ENCODE assay signal across 23 cellular contexts in the genomic region with DNA sequence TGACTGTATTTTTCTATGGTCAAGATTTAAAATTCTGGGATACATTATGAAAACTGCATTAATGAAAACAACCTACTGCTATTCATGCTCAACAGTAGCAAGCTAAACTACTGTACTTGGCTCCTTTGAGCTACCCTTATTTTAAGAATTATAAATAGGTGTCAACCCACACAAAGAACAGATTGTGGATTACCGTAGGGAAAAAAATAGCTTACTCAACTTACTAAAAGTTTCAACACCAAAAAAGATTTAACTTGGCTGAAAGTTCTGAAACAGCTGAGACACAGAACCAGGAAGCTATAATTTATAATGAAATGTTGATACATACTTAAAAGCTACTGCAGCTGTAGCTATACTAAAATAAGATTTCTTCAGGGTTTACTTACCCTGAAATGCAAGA. TPM values are rescaled to one million over a fixed set of nuclear protein-coding genes. Genes with fewer than 3 reads are reported as not detected.
DNase-seq lines count a peak whose midpoint lies in the region; ATAC-seq and TF ChIP-seq lines count a peak whose summit lies in the region.
"Had no signal": no experiment of that assay in that cellular context is flagged by ENCODE, and none has a peak within 500 bp of the region (broad histone marks: within the 10 kb centered on the region; RNA-seq: fewer than 3 reads in every experiment).

No MANE protein-coding gene starts in this region.

- no peaks in the 10 kb centered on the region for H3K27me3 Mint-ChIP-seq in progenitor cell of endocrine pancreas
- H3K27me3 Mint-ChIP-seq: activated naive CD8-positive, alpha-beta T cell treated with anti-CD3 and anti-CD28 coated beads, Interleukin-2, amount 50 U/mL, for 24 hours; B cell; stimulated activated naive CD8-positive, alpha-beta T cell treated with anti-CD3 and anti-CD28 coated beads, Interleukin-15, Interleukin-2, amounts not matched to agents 100 ng/mL and 50 ng/mL, for 24 hours had no signal

- H3K9me3 ChIP-seq in WERI-Rb-1 (ENCODE audit: severe bottlenecking) = no peaks in the 10 kb centered on the region
- H3K9me3 ChIP-seq in osteoblast (ENCODE audit: low read depth, low read length) = no peaks in the 10 kb centered on the region
- H3K9me3 ChIP-seq in SK-N-SH = no peaks in the 10 kb centered on the region
- no peaks in the 10 kb centered on the region for H3K9me3 ChIP-seq in suprapubic skin
- H3K9me3 ChIP-seq: gastroesophageal sphincter, left lung, tibial nerve had no signal

- H3K9ac ChIP-seq in SK-N-SH = no peak overlapping the region

- H3K4me1 Mint-ChIP-seq in progenitor cell of endocrine pancreas (ENCODE audit: low read depth) = peaks cover 4% of the 10 kb centered on the region

- H3K4me3 ChIP-seq in WERI-Rb-1 (ENCODE audit: low read depth, low read length) = no peak overlapping the region
- H3K4me3 ChIP-seq in fibroblast of the aortic adventitia (ENCODE audit: low read depth, low read length) = no peak overlapping the region
- H3K4me3 ChIP-seq in osteoblast (ENCODE audit: insufficient read depth, low read length) = no peak overlapping the region
- H3K4me3 ChIP-seq in SK-N-SH (ENCODE audit: low read depth in 2 of 2, low read length in 1 of 2) = no peak overlapping the region
- no peak overlapping the region for H3K4me3 ChIP-seq in suprapubic skin
- H3K4me3 ChIP-seq: gastroesophageal sphincter, left lung, tibial nerve had no signal

- TF ChIP-seq POLR2A in suprapubic skin (IDR thresholded peaks at IDR 0.05) = no peak

- no peak overlapping the region for H3K4me3 Mint-ChIP-seq in progenitor cell of endocrine pancreas (ENCODE audit: low read depth)
- H3K4me3 Mint-ChIP-seq: activated naive CD8-positive, alpha-beta T cell treated with anti-CD3 and anti-CD28 coated beads, Interleukin-2, amount 50 U/mL, for 24 hours; activated T-cell treated with anti-CD3 and anti-CD28 coated beads, Interleukin-2, amount 50 U/mL, for 4 hours; B cell; mesothelial cell of epicardium; neural crest cell; stimulated activated naive CD8-positive, alpha-beta T cell treated with anti-CD3 and anti-CD28 coated beads, Interleukin-15, Interleukin-2, amounts not matched to agents 100 ng/mL and 50 ng/mL, for 24 hours had no signal

- no peaks in the 10 kb centered on the region for H3K9me3 Mint-ChIP-seq in progenitor cell of endocrine pancreas (ENCODE audit: low read depth)
- H3K9me3 Mint-ChIP-seq: activated naive CD8-positive, alpha-beta T cell treated with anti-CD3 and anti-CD28 coated beads, Interleukin-2, amount 50 U/mL, for 24 hours; activated T-cell treated with anti-CD3 and anti-CD28 coated beads, Interleukin-2, amount 50 U/mL, for 4 hours; mesothelial cell of epicardium; neural crest cell; stimulated activated naive CD8-positive, alpha-beta T cell treated with anti-CD3 and anti-CD28 coated beads, Interleukin-15, Interleukin-2, amounts not matched to agents 100 ng/mL and 50 ng/mL, for 24 hours had no signal

- CTCF ChIA-PET in SK-N-SH (lab: Yijun Ruan, JAX) = interaction anchor here (0.8 to 6.6 kb wide), 12 partner anchors 12 to 420 kb away, joined by 3 to 100 read pairs (median 4); no protein-coding TSS in a partner anchor

- no peaks in the 10 kb centered on the region for H3K9me2 ChIP-seq in SK-N-SH

- H4K20me1 ChIP-seq in osteoblast (ENCODE audit: insufficient read depth, low read length) = no peaks in the 10 kb centered on the region
- H4K20me1 ChIP-seq in SK-N-SH (ENCODE audit: insufficient read depth) = no peaks in the 10 kb centered on the region

- H3K27ac ChIP-seq in WERI-Rb-1 = peak overlapping the region; percentile 13; the same call in 1 of the 2 replicates
- peak overlapping the region; percentile 43 for H3K27ac ChIP-seq in osteoblast (ENCODE audit: low read depth, low read length)
- H3K27ac ChIP-seq in SK-N-SH (ENCODE audit: low read depth in 2 of 2, low read length in 1 of 2) = no peak overlapping the region
- no peak overlapping the region for H3K27ac ChIP-seq in suprapubic skin
- H3K27ac ChIP-seq: brain microvascular endothelial cell, epithelial cell of prostate, left lung, tibial nerve had no signal

- TF ChIP-seq CTCF in WERI-Rb-1 (IDR thresholded peaks at IDR 0.05; ENCODE audit: low read depth, low read length) = no peak
- no peak for TF ChIP-seq CTCF in fibroblast of the aortic adventitia (IDR thresholded peaks at IDR 0.05; ENCODE audit: insufficient read depth, low read length)
- no peak for TF ChIP-seq CTCF in osteoblast (IDR thresholded peaks at IDR 0.05; ENCODE audit: extremely low read depth, low read depth, low read length)
- no peak for TF ChIP-seq CTCF in progenitor cell of endocrine pancreas (IDR thresholded peaks at IDR 0.05; ENCODE audit: unreplicated experiment)
- TF ChIP-seq CTCF in SK-N-SH (IDR thresholded peaks at IDR 0.05) = no peak
- TF ChIP-seq CTCF in suprapubic skin (IDR thresholded peaks at IDR 0.05) = no peak

- peaks cover 16% of the 10 kb centered on the region for H3K4me1 ChIP-seq in osteoblast (ENCODE audit: insufficient read depth, low read length)
- H3K4me1 ChIP-seq in SK-N-SH (ENCODE audit: control insufficient read depth in 1 of 2, insufficient read depth in 2 of 2, low read depth in 1 of 2, low read length in 1 of 2) = peaks cover 0 to 12% of the 10 kb centered on the region in 2 experiments; a peak in 2 of 4 replicates
- peaks cover 20% of the 10 kb centered on the region for H3K4me1 ChIP-seq in suprapubic skin

- POLR2A ChIA-PET in SK-N-SH (lab: Yijun Ruan, JAX) = no interaction called here

- peaks cover 60% of the 10 kb centered on the region for H3K36me3 ChIP-seq in WERI-Rb-1
- H3K36me3 ChIP-seq in osteoblast (ENCODE audit: insufficient read depth, low read length) = peaks cover 53% of the 10 kb centered on the region
- H3K36me3 ChIP-seq in SK-N-SH (replicated peaks in 1 of 2; ENCODE audit: control insufficient read depth in 1 of 2, insufficient read depth in 2 of 2, low read length in 1 of 2) = peaks cover 75 to 84% of the 10 kb centered on the region in 2 experiments
- peaks cover 55% of the 10 kb centered on the region for H3K36me3 ChIP-seq in suprapubic skin

- WGBS in SK-N-SH (ENCODE audit: low lambda C conversion rate) = 90% methylated on average over 1 of the region's 1 CpG
- WGBS in suprapubic skin = 36% methylated on average over 1 of the region's 1 CpG

- TF ChIP-seq EP300 in SK-N-SH (IDR thresholded peaks at IDR 0.05; ENCODE audit: borderline replicate concordance in 1 of 2, low read depth in 1 of 2, low read length in 1 of 2) (no peak), suprapubic skin (IDR thresholded peaks at IDR 0.05) (no peak)

- no peak for TF ChIP-seq RAD21 in SK-N-SH (IDR thresholded peaks at IDR 0.05; ENCODE audit: low read length)

- H3K79me2 ChIP-seq in osteoblast (ENCODE audit: insufficient read depth, low read length) (peaks cover 18% of the 10 kb centered on the region), SK-N-SH (ENCODE audit: insufficient read depth) (peaks cover 28% of the 10 kb centered on the region)

- intact Hi-C loops in left colon (cut with DNase I, micrococcal nuclease) = no loop called here

- ATAC-seq in left colon = no peak
- ATAC-seq: activated naive CD8-positive, alpha-beta T cell treated with anti-CD3 and anti-CD28 coated beads, Interleukin-2, amount 50 U/mL, for 24 hours; activated T-cell treated with anti-CD3 and anti-CD28 coated beads, Interleukin-2, amount 50 U/mL, for 4 hours; gastroesophageal sphincter had no signal

- H3K27ac Mint-ChIP-seq in progenitor cell of endocrine pancreas = no peak overlapping the region
- H3K27ac Mint-ChIP-seq: activated naive CD8-positive, alpha-beta T cell treated with anti-CD3 and anti-CD28 coated beads, Interleukin-2, amount 50 U/mL, for 24 hours; B cell; mesothelial cell of epicardium; stimulated activated naive CD8-positive, alpha-beta T cell treated with anti-CD3 and anti-CD28 coated beads, Interleukin-15, Interleukin-2, amounts not matched to agents 100 ng/mL and 50 ng/mL, for 24 hours had no signal

- H3K36me3 Mint-ChIP-seq in progenitor cell of endocrine pancreas (ENCODE audit: insufficient read depth) = peaks cover 16% of the 10 kb centered on the region

- H3K27me3 ChIP-seq in WERI-Rb-1 (ENCODE audit: insufficient read depth, low read depth, severe bottlenecking) (no peaks in the 10 kb centered on the region), osteoblast (ENCODE audit: insufficient read depth, low read length) (no peaks in the 10 kb centered on the region), SK-N-SH (ENCODE audit: insufficient read depth) (no peaks in the 10 kb centered on the region), suprapubic skin (no peaks in the 10 kb centered on the region)
- H3K27me3 ChIP-seq: brain microvascular endothelial cell, gastroesophageal sphincter, left lung, tibial nerve had no signal

- peaks cover 27% of the 10 kb centered on the region for H3F3A ChIP-seq in SK-N-SH (replicated peaks; ENCODE audit: insufficient read depth)

- H3K4me2 ChIP-seq in osteoblast (ENCODE audit: insufficient read depth, low read length) (peak overlapping the region; percentile 50), SK-N-SH (no peak overlapping the region)

- DNase-seq in GM03348 (ENCODE audit: low spot score) (peak; percentile 28), WERI-Rb-1 (no peak), fibroblast of the aortic adventitia (ENCODE audit: low read depth) (peak; percentile 51), osteoblast (ENCODE audit: insufficient read length, low spot score, missing footprints) (peak; percentile 46), progenitor cell of endocrine pancreas (ENCODE audit: low spot score, unreplicated experiment) (no peak), SK-N-SH (no peak), suprapubic skin (ENCODE audit: low spot score in 2 of 2) (no peak), left colon (no peak)
- DNase-seq: activated CD4-positive, alpha-beta T cell treated with anti-CD3 and anti-CD28 coated beads for 48 hours; activated naive CD8-positive, alpha-beta T cell treated with anti-CD3 and anti-CD28 coated beads, Interleukin-2, amount 50 U/mL, for 24 hours; activated T-cell treated with anti-CD3 and anti-CD28 coated beads, Interleukin-2, amount 50 U/mL, for 4 hours; brain microvascular endothelial cell; effector CD4-positive, alpha-beta T cell; GOT3; left lung; NCI-H510A had no signal

- no peak overlapping the region for H2AFZ ChIP-seq in osteoblast (ENCODE audit: low read length)
- no peak overlapping the region for H2AFZ ChIP-seq in SK-N-SH (ENCODE audit: low read depth)

RNA-seq across cellular contexts. Expression of gene LIN7C, which starts 10.1 kb away (rescaled TPM):
- total RNA-seq in fibroblast of the aortic adventitia (ENCODE audit: low replicate concordance) (33.2 and 75.3 TPM in 2 replicates), osteoblast (61.0 and 69.5 TPM in 2 replicates), progenitor cell of endocrine pancreas (36.5 and 38.2 TPM in 2 replicates), suprapubic skin (10 to 100 TPM; 31.7 to 45.5 (median 42.6) TPM), left colon (10 to 100 TPM; 43.3 to 44.3 TPM)
- polyA plus RNA-seq in SK-N-SH (2012; rRNA removed) = 7.3 and 11.0 TPM in 2 replicates
- 13.7 and 16.3 TPM in 2 replicates for polyA plus RNA-seq in SK-N-SH (2012; cell fraction: cytosol; rRNA removed)
- 3.9 and 6.7 TPM in 2 replicates for polyA plus RNA-seq in SK-N-SH (2012; cell fraction: nucleus; rRNA removed)

RNA-seq across cellular contexts. Expression of gene LGR4, which starts 23.9 kb away (rescaled TPM):
- total RNA-seq in fibroblast of the aortic adventitia (ENCODE audit: low replicate concordance) (16.3 and 25.1 TPM in 2 replicates), osteoblast (56.1 and 96.9 TPM in 2 replicates), progenitor cell of endocrine pancreas (138 and 154 TPM in 2 replicates), suprapubic skin (100 to 1,000 TPM in 1 of 4 donors, 10 to 100 TPM in 3; 54.7 to 143 (median 66.4) TPM), left colon (100 to 1,000 TPM; 120 to 125 TPM)
- 2.6 and 4.6 TPM in 2 replicates for polyA plus RNA-seq in SK-N-SH (2012; rRNA removed)
- polyA plus RNA-seq in SK-N-SH (2012; cell fraction: cytosol; rRNA removed) = 3.2 and 3.4 TPM in 2 replicates
- 6.5 and 9.3 TPM in 2 replicates for polyA plus RNA-seq in SK-N-SH (2012; cell fraction: nucleus; rRNA removed)

Comparison
In these comparisons a context has a peak if more than half of its experiments do, and no peak if none do; other contexts are left out.
1. DNase-seq: peak in GM03348 (single experiment), fibroblast of the aortic adventitia (single experiment) and osteoblast (single experiment); none in WERI-Rb-1 (single experiment), progenitor cell of endocrine pancreas (single experiment), SK-N-SH (single experiment), suprapubic skin (0 of 2) and left colon (0 of 2).
2. H3K27ac ChIP-seq: peak in WERI-Rb-1 (single experiment) and osteoblast (single experiment); none in SK-N-SH (0 of 2) and suprapubic skin (single experiment).